Comparison of ENCODE assay signal across 11 cellular contexts in the genomic region with DNA sequence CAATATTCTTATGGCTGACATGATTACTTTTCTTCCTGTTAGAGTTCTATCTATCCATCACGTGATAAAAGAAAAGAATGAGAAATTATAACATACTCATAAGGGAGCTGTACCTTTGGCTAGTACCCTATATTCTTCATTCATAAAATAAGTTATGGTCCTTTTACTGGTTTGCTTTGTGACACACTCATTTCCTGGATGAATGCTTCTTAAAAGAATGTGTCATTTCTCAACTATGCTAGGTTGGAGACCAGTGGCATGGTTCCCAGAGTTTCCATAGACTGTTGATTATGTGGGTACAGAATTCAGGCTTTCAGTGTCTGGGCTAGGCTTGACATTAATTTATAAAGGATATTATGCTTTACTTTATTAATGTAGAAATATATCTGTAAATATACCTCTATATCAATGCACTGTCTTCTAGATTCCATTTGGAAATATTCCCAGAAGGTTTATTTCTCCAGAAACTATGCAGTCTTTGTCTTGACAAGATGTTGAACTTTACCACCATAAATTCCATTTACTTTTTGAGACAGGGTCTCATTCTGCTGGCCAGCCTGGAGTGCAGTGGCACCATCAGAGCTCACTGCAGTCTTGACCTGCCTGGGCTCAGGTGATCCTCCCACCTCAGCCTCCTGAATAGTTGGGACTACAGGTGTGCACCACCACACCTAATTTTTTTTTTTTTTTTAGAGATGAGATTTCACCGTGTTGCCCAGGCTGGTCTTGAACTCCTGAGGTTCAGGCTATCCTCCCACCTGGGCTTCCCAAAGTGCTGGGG. TPM values are rescaled to one million over a fixed set of nuclear protein-coding genes. Genes with fewer than 3 reads are reported as not detected.
DNase-seq lines count a peak whose midpoint lies in the region; ATAC-seq and TF ChIP-seq lines count a peak whose summit lies in the region.
"Had no signal": no experiment of that assay in that cellular context is flagged by ENCODE, and none has a peak within 500 bp of the region (broad histone marks: within the 10 kb centered on the region; RNA-seq: fewer than 3 reads in every experiment).

No MANE protein-coding gene starts in this region.

- H3K4me3 ChIP-seq in astrocyte of the spinal cord (ENCODE audit: low read depth, low read length), result no peak overlapping the region

- DNase-seq in A172 (ENCODE audit: low spot score) (peak; percentile 94), HPDE6-E6E7 (ENCODE audit: extremely low spot score) (peak; percentile 32), astrocyte of the spinal cord (ENCODE audit: low read depth, low spot score) (peak; percentile 93), kidney glomerular epithelial cell (lab: John Stamatoyannopoulos, UW) (peak; percentile 77), NOMO-1 treated with DMSO at 0.1 percent for 48 hours (lab: John Stamatoyannopoulos, UW; ENCODE audit: unreplicated experiment) (no peak), NOMO-1 treated with dmso at 0.1 percent for 144 hours (lab: John Stamatoyannopoulos, UW; ENCODE audit: unreplicated experiment) (no peak), NAMALWA (ENCODE audit: low spot score) (no peak)
- DNase-seq: endodermal cell, NCI-H524 treated with DMSO at 0.1 percent for 48 hours, T1000 had no signal

- no peak for TF ChIP-seq CTCF in astrocyte of the spinal cord (IDR thresholded peaks at IDR 0.05; ENCODE audit: low read depth, low read length)

- ATAC-seq in HG03135 (IDR thresholded peaks at IDR 0.05; ENCODE audit: unreplicated experiment), result no peak

- in situ Hi-C loops in astrocyte of the spinal cord (cut with HindIII; ENCODE audit: low sequenced_read_pairs), result no loop called here

RNA-seq across cellular contexts. Expression of a gene that starts 23.8 kb away (rescaled TPM):
- 7.2 and 11.3 TPM in 2 replicates for total RNA-seq in A172 (2014; rRNA removed; shearing (Covaris generic))

Comparison
In these comparisons a context has a peak if more than half of its experiments do, and no peak if none do; other contexts are left out.
1. DNase-seq: peak in A172 (single experiment), HPDE6-E6E7 (single experiment), astrocyte of the spinal cord (single experiment) and kidney glomerular epithelial cell (single experiment); none in NOMO-1 treated with DMSO at 0.1 percent for 48 hours (single experiment), NOMO-1 treated with dmso at 0.1 percent for 144 hours (single experiment) and NAMALWA (single experiment).